In the genomic region with DNA sequence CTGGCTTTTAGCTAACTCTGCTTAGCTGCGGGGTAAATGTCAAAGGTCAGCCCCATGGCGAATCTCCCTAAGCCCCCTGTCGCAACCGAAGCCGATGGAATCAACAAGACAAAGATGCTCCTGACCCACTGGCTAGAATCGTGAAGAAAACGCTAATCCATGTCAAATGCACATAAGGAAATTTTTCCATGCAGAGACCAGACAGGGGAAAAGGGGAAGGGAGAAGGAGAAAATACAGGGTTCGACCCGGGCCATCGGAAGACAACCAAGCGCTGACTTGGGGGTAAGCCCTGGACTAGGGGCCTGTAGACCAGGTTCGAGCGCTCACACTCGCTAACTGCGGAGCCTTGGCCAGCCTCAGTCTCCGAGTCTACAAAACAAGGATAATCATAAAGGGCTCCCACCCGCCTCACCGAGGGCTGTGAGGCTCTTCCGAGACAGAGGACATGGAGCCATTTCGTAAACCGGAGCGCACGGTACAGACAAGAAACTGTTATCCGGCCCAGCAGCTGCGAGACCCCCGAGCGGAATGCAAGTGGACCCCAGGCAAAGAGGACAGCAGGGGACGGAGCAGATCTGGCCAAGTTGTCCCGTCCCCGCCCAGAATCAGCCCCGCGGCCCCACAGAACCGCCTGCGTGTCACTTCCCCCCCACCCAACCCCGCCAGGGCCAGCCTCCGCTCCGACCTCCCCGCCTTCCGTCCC, we compare ENCODE assay signal across 8 cellular contexts. TPM values are rescaled to one million over a fixed set of nuclear protein-coding genes. Genes with fewer than 3 reads are reported as not detected.
DNase-seq lines count a peak whose midpoint lies in the region; ATAC-seq and TF ChIP-seq lines count a peak whose summit lies in the region.

No MANE protein-coding gene starts in this region.

- peak overlapping the region; percentile 68 to 97 (median 96) for H3K27ac Mint-ChIP-seq in nephron

- no peaks in the 10 kb centered on the region for H3K9me3 Mint-ChIP-seq in nephron

- H3K4me1 Mint-ChIP-seq in nephron: peaks cover 34% of the 10 kb centered on the region

- ATAC-seq in HG03108 (IDR thresholded peaks at IDR 0.05; ENCODE audit: unreplicated experiment): no peak

- POLR2A ChIA-PET in HEK293T (lab: Yijun Ruan, JAX): interaction anchor here (0.7 to 3.3 kb wide), 12 partner anchors 10 to 310 kb away, joined by 3 to 21 read pairs (median 6); a partner anchor contains a TSS

- H3K27me3 ChIP-seq in SJCRH30: no peaks in the 10 kb centered on the region

- peaks cover 6% of the 10 kb centered on the region for H3K27me3 Mint-ChIP-seq in nephron (ENCODE audit: low read depth)

- DNase-seq in Caki2 (ENCODE audit: low read depth): peak; percentile 21
- DNase-seq in HEK293T (ENCODE audit: extremely low spot score): peak; percentile 29
- peak in 1 of 2 experiments; percentile 37 for DNase-seq in SJCRH30
- no peak for DNase-seq in epithelial cell of prostate (ENCODE audit: low read depth, low spot score)
- DNase-seq in stimulated activated CD4-positive, alpha-beta T cell treated with anti-CD3 and anti-CD28 coated beads, Interleukin-4, amount 100 ng/mL, for 1 hour: no peak
- DNase-seq in GM19240 (ENCODE audit: insufficient read length, low spot score): no peak

- H3K4me3 ChIP-seq in SJCRH30: peak overlapping the region; percentile 87

- H3K36me3 Mint-ChIP-seq in nephron (ENCODE audit: low read depth): peaks cover 8% of the 10 kb centered on the region

- CTCF ChIA-PET in HEK293T (lab: Yijun Ruan, JAX): interaction anchor here (1.0 to 1.4 kb wide), 2 partner anchors 20 to 23 kb away, joined by 4 to 6 read pairs; a partner anchor contains a TSS

- TF ChIP-seq CTCF in nephron (IDR thresholded peaks at IDR 0.05; ENCODE audit: unreplicated experiment in 3 of 3): no peak

- H3K27ac ChIP-seq in SJCRH30: peak overlapping the region; percentile 83
- H3K27ac ChIP-seq in epithelial cell of prostate: peak overlapping the region; percentile 73

- peaks cover 15% of the 10 kb centered on the region for H3K36me3 ChIP-seq in SJCRH30

- H3K4me3 Mint-ChIP-seq in nephron: peak overlapping the region; percentile 94 to 98 (median 98)

- in situ Hi-C loops in Caki2 (cut with HindIII; ENCODE audit: low pct_unique_long_range_greater_than_20kb, low sequenced_read_pairs): no loop called here

- peaks cover 2% of the 10 kb centered on the region; the same call in 1 of the 2 replicates for H3K4me1 ChIP-seq in SJCRH30

- no peaks in the 10 kb centered on the region for H3K9me3 ChIP-seq in SJCRH30 (replicated peaks)

TF ChIP-seq in HEK293T, 16 proteins besides CTCF, POLR2A, EP300 and RAD21:
- TF ChIP-seq ZNF384 (IDR thresholded peaks at IDR 0.05): no peak
- TF ChIP-seq FOXK2 (IDR thresholded peaks at IDR 0.05): no peak
- TF ChIP-seq CTBP1 (IDR thresholded peaks at IDR 0.05; ENCODE audit: borderline replicate concordance): no peak
- TF ChIP-seq ARNT (IDR thresholded peaks at IDR 0.05): no peak
- TF ChIP-seq L3MBTL2 (conservative IDR thresholded peaks at IDR 0.05): no peak
- no peak for TF ChIP-seq TARDBP (IDR thresholded peaks at IDR 0.05)
- TF ChIP-seq ELF4 (IDR thresholded peaks at IDR 0.05): no peak
- no peak for TF ChIP-seq LEF1 (IDR thresholded peaks at IDR 0.05; ENCODE audit: borderline replicate concordance)
- TF ChIP-seq HDGF (IDR thresholded peaks at IDR 0.05; ENCODE audit: borderline replicate concordance): no peak
- no peak for TF ChIP-seq BHLHE40 (IDR thresholded peaks at IDR 0.05; ENCODE audit: borderline replicate concordance)
- TF ChIP-seq, protein P1, sequence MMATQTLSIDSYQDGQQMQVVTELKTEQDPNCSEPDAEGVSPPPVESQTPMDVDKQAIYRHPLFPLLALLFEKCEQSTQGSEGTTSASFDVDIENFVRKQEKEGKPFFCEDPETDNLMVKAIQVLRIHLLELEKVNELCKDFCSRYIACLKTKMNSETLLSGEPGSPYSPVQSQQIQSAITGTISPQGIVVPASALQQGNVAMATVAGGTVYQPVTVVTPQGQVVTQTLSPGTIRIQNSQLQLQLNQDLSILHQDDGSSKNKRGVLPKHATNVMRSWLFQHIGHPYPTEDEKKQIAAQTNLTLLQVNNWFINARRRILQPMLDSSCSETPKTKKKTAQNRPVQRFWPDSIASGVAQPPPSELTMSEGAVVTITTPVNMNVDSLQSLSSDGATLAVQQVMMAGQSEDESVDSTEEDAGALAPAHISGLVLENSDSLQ (IDR thresholded peaks at IDR 0.05): no peak
- no peak for TF ChIP-seq FOXA1 (IDR thresholded peaks at IDR 0.05)
- TF ChIP-seq NFRKB (IDR thresholded peaks at IDR 0.05): no peak
- TF ChIP-seq SP1 (IDR thresholded peaks at IDR 0.05): no peak
- TF ChIP-seq SUZ12 (IDR thresholded peaks at IDR 0.05): no peak
- no peak for TF ChIP-seq FOXM1 (IDR thresholded peaks at IDR 0.05; ENCODE audit: borderline replicate concordance)
TF ChIP-seq in HEK293T: peak in this region for 0.

RNA-seq across cellular contexts. Expression of a gene that starts 0.5 kb away (rescaled TPM):
- 35.3 and 42.6 TPM in 2 replicates for total RNA-seq in Caki2 (2014; rRNA removed; shearing (Covaris generic); ENCODE audit: low replicate concordance)
- 128 and 133 TPM in 2 replicates for total RNA-seq in SJCRH30 (2014; rRNA removed; shearing (Covaris generic))

RNA-seq across cellular contexts. Expression of a gene that starts 23.3 kb away (rescaled TPM):
- 34.1 and 40.5 TPM in 2 replicates for total RNA-seq in Caki2 (2014; rRNA removed; shearing (Covaris generic); ENCODE audit: low replicate concordance)
- total RNA-seq in SJCRH30 (2014; rRNA removed; shearing (Covaris generic)): 5.8 and 6.4 TPM in 2 replicates

RNA-seq across cellular contexts. Expression of a gene that starts 37.2 kb away (rescaled TPM):
- total RNA-seq in Caki2 (2014; rRNA removed; shearing (Covaris generic); ENCODE audit: low replicate concordance): 41.3 and 42.7 TPM in 2 replicates
- total RNA-seq in SJCRH30 (2014; rRNA removed; shearing (Covaris generic)): 1.5 and 1.8 TPM in 2 replicates

Comparison
In these comparisons a context has a peak if more than half of its experiments do, and no peak if none do; other contexts are left out.
1. DNase-seq: peak in Caki2 (single experiment) and HEK293T (single experiment); none in epithelial cell of prostate (single experiment), stimulated activated CD4-positive, alpha-beta T cell treated with anti-CD3 and anti-CD28 coated beads, Interleukin-4, amount 100 ng/mL, for 1 hour (single experiment) and GM19240 (single experiment).
2. RNA of a gene that starts 37.2 kb away (total RNA-seq): 41.3 to 42.7 TPM in Caki2; 1.5 to 1.8 TPM in SJCRH30; every median in the first group is over 10 times any median in the second.